8 cellular contexts compared by ENCODE assay signal in the genomic region with DNA sequence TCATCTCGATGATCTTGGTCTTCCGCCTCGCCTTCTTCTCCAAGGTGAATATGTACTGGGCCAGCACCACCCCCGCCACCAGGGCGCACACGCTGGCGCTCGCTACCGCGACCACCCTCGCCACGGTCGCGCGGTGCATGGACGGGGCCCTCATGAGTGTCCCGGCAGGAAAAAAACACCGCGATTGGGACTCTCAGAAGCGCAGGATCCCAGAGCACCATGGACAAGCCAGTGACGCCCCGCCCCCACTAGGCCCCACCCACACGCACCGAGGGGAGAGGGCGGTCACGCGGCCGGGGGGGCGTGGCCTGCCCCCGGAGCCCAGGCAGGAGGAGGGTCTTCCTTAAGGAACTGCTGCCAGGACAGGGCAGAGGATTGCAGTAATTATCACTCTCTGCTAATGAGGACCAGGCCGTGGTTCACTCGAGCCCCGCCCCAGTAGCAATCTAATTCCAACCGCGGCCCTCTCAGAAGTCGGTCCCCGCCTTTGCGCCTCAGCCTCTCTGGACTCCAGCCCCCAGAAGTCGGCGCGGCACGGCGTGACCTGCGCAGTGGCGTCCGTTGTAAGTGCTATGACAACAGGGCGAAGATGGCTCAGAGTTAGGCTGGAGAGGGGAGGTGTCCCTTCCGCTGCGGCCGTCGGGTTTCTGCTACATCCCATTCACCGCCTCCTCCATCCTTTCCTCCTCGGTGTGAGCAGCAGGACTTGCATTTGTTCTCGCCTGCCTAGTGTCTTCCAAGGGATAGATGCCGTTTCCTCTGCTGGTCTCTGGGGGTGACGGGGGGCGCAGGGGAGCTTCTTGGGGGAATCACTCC. TPM values are rescaled to one million over a fixed set of nuclear protein-coding genes. Genes with fewer than 3 reads are reported as not detected.
DNase-seq lines count a peak whose midpoint lies in the region; ATAC-seq and TF ChIP-seq lines count a peak whose summit lies in the region.

A gene (plus strand): TSS at position 575 of the 816 bp plus-strand sequence. CDS start 16,689 bp downstream, outside the sequence.

- H3K79me2 ChIP-seq in mesendoderm (ENCODE audit: control insufficient read depth, insufficient read depth, low read length): no peaks in the 10 kb centered on the region

- no peak within 1 kb of the TSS for H2AK5ac ChIP-seq in mesendoderm (ENCODE audit: low read length)

- H3K9me3 Mint-ChIP-seq in endodermal cell: no peaks in the 10 kb centered on the region

- H3K36me3 Mint-ChIP-seq in endodermal cell (ENCODE audit: low read depth): no peaks in the 10 kb centered on the region

- H3K79me1 ChIP-seq in mesendoderm (ENCODE audit: low read length): no peaks in the 10 kb centered on the region

- H3K27ac ChIP-seq in endodermal cell (ENCODE audit: low read depth, low read length) (no peak within 1 kb of the TSS), mesendoderm (ENCODE audit: low read depth, low read length) (no peak within 1 kb of the TSS)

- peak; percentile 25 for TF ChIP-seq CTCF in endodermal cell (conservative IDR thresholded peaks at IDR 0.05)

- H3K4me3 ChIP-seq in endodermal cell (ENCODE audit: low read length): peak within 1 kb of the TSS; percentile 94
- H3K4me3 ChIP-seq in mesendoderm (ENCODE audit: low read length): peak within 1 kb of the TSS; percentile 62

- H3K36me3 ChIP-seq in endodermal cell (ENCODE audit: control insufficient read depth, insufficient read depth, low read length) (no peaks in the 10 kb centered on the region), mesendoderm (ENCODE audit: control insufficient read depth, insufficient read depth, low read length) (no peaks in the 10 kb centered on the region)

- 1 to 8% methylated on average over 4 to 57 of the region's 57 CpGs for WGBS in endodermal cell (ENCODE audit: insufficient coverage in 1 of 2, insufficient read length in 1 of 2), 2 experiments
- no CpG with 5 or more reads among the region's 57 CpGs for WGBS in mesendoderm (ENCODE audit: extremely low coverage, insufficient coverage, low lambda C conversion rate)

- peak within 1 kb of the TSS; percentile 91 for H3K27ac Mint-ChIP-seq in endodermal cell

- H3K4me2 ChIP-seq in mesendoderm (ENCODE audit: low read length): peak within 1 kb of the TSS; percentile 83

- DNase-seq in D341Med (ENCODE audit: low spot score): peak; percentile 98
- peak; percentile 58 to 99 (median 94) for DNase-seq in HUDEP-2 (lab: John Stamatoyannopoulos, UW; ENCODE audit: unreplicated experiment in 76 of 76)
- DNase-seq in NOMO-1 treated with dmso at 0.1 percent for 144 hours (lab: John Stamatoyannopoulos, UW; ENCODE audit: unreplicated experiment): peak; percentile 98
- DNase-seq in activated CD8-positive, alpha-beta memory T cell treated with anti-CD3 and anti-CD28 coated beads, Interleukin-2, amount 50 U/mL, for 1 hour (ENCODE audit: extremely low read depth): peak; percentile 69
- DNase-seq in endodermal cell: peak; percentile 99
- DNase-seq in mesendoderm: peak; percentile 99
- peak; percentile 85 for DNase-seq in stimulated activated CD8-positive, alpha-beta memory T cell treated with anti-CD3 and anti-CD28 coated beads, Interleukin-12 subunit alpha, Interleukin-12 subunit beta, amount 100 ng/mL, for 4 hours (ENCODE audit: low read depth)

- H3K4me1 Mint-ChIP-seq in endodermal cell: peaks cover 12% of the 10 kb centered on the region

- peak within 1 kb of the TSS; percentile 72 for H3K18ac ChIP-seq in mesendoderm (ENCODE audit: low read length)

- peak within 1 kb of the TSS; percentile 92 for H3K56ac ChIP-seq in mesendoderm (ENCODE audit: low read length)

- H4K8ac ChIP-seq in mesendoderm (ENCODE audit: low read depth, low read length): no peak within 1 kb of the TSS

- no peak within 1 kb of the TSS for H4K5ac ChIP-seq in mesendoderm (ENCODE audit: low read length)

- no peaks in the 10 kb centered on the region for H3K9me3 ChIP-seq in endodermal cell (ENCODE audit: control insufficient read depth, low read length)

- peak within 1 kb of the TSS; percentile 90 for H3K4me3 Mint-ChIP-seq in endodermal cell

- H3K4me1 ChIP-seq in endodermal cell (ENCODE audit: control insufficient read depth, insufficient read depth, low read length): no peaks in the 10 kb centered on the region
- no peaks in the 10 kb centered on the region for H3K4me1 ChIP-seq in mesendoderm (ENCODE audit: control insufficient read depth, low read depth, low read length)

- no peak within 1 kb of the TSS for H2BK5ac ChIP-seq in mesendoderm (ENCODE audit: low read length)

- H3K23ac ChIP-seq in mesendoderm (ENCODE audit: low read length): no peak within 1 kb of the TSS

- H3K27me3 ChIP-seq in endodermal cell (ENCODE audit: control insufficient read depth, insufficient read depth, low read length, poor library complexity, severe bottlenecking) (no peaks in the 10 kb centered on the region), mesendoderm (ENCODE audit: insufficient read depth, low read length, poor library complexity) (no peaks in the 10 kb centered on the region)

- H2BK15ac ChIP-seq in mesendoderm (replicated peaks; ENCODE audit: low read depth): no peak within 1 kb of the TSS

- H2BK120ac ChIP-seq in mesendoderm (ENCODE audit: low read depth, low read length): no peak within 1 kb of the TSS

- H3K4ac ChIP-seq in mesendoderm (ENCODE audit: low read depth, low read length): no peak within 1 kb of the TSS

- peaks cover 5% of the 10 kb centered on the region for H3K27me3 Mint-ChIP-seq in endodermal cell (ENCODE audit: insufficient read depth)

- ATAC-seq in GM21390 (IDR thresholded peaks at IDR 0.05; ENCODE audit: unreplicated experiment): peak; percentile 99

- peak within 1 kb of the TSS; percentile 61 for H3K9ac ChIP-seq in endodermal cell (ENCODE audit: extremely low read depth, low read length, poor library complexity, severe bottlenecking)
- H3K9ac ChIP-seq in mesendoderm (ENCODE audit: low read length): peak within 1 kb of the TSS; percentile 94

RNA-seq across cellular contexts. Expression of the gene that starts here (rescaled TPM):
- 10 to 100 TPM; 20.7 to 21.6 TPM for total RNA-seq in endodermal cell
- polyA plus RNA-seq in endodermal cell (2013, experiment 1 of 2): 15.9 TPM
- polyA plus RNA-seq in endodermal cell (2013, experiment 2 of 2): 13.7 TPM
- polyA plus RNA-seq in mesendoderm (2013, experiment 1 of 2): 14.5 TPM
- 15.4 TPM for polyA plus RNA-seq in mesendoderm (2013, experiment 2 of 2)
